In genomic region chr18:13151656-13152055, GRCh38 we compare ENCODE assay signal across 38 cellular contexts.
"Had no signal": no experiment of that assay in that cellular context is flagged by ENCODE, and none has a peak within 500 bp of the region (broad histone marks: within the 10 kb centered on the region; RNA-seq: fewer than 3 reads in every experiment).

No MANE protein-coding gene starts in this region.

- H3K27ac Mint-ChIP-seq: activated naive CD4-positive, alpha-beta T cell treated with anti-CD3 and anti-CD28 coated beads for 36 hours; activated naive CD4-positive, alpha-beta T cell treated with anti-CD3 and anti-CD28 coated beads, Interleukin-2, amount 10 ng/mL, durations not matched to agents 7 days and 5 days; activated naive CD4-positive, alpha-beta T cell treated with anti-CD3 and anti-CD28 coated beads, Interleukin-2, amount 50 U/mL, for 24 hours; activated naive CD4-positive, alpha-beta T cell treated with anti-CD3 and anti-CD28 coated beads, Interleukin-2, amount 50 U/mL, for 72 hours; activated naive CD8-positive, alpha-beta T cell; activated naive CD8-positive, alpha-beta T cell treated with anti-CD3 and anti-CD28 coated beads for 36 hours; activated naive CD8-positive, alpha-beta T cell treated with anti-CD3 and anti-CD28 coated beads, Interleukin-2, amount 10 ng/mL, durations not matched to agents 7 days and 5 days; activated naive CD8-positive, alpha-beta T cell treated with anti-CD3 and anti-CD28 coated beads, Interleukin-2, amount 50 U/mL, for 24 hours; activated T-cell treated with anti-CD3 and anti-CD28 coated beads, Interleukin-2, amount 50 U/mL, for 24 hours; activated T-cell treated with anti-CD3 and anti-CD28 coated beads, Interleukin-2, amount 50 U/mL, for 72 hours; activated T-helper 1 cell treated with anti-CD3 and anti-CD28 coated beads, Interleukin-12 subunit alpha, Interleukin-12 subunit beta, Interleukin-2, Interleukin-4 antibody, amounts not matched to agents 30 ng/mL and 10 ng/mL and 1 ng/mL, durations not matched to agents 14 hours and 24 hours and 36 hours; activated T-helper 17 cell treated with anti-CD3 and anti-CD28 coated beads, Interleukin-2, amount 50 U/mL, for 72 hours; activated T-helper 2 cell treated with anti-CD3 and anti-CD28 coated beads, Interferon-gamma antibody, Interleukin-2, Interleukin-4, amounts not matched to agents 10 μg/mL and 5 μg/mL and 100 μg/mL, durations not matched to agents 14 hours and 24 hours and 36 hours; brain had no signal

- DNase-seq: activated effector memory CD4-positive, alpha-beta T cell treated with anti-CD3 and anti-CD28 coated beads, Interleukin-2, amount 50 U/mL, for 16 hours; activated effector memory CD4-positive, alpha-beta T cell treated with Interleukin-2 at 50 U/mL for 16 hours; activated gamma-delta T cell; activated gamma-delta T cell treated with Interleukin-2 at 50 U/mL for 16 hours; activated naive CD4-positive, alpha-beta T cell; activated naive CD4-positive, alpha-beta T cell treated with anti-CD3 and anti-CD28 coated beads for 36 hours; activated naive CD4-positive, alpha-beta T cell treated with anti-CD3 and anti-CD28 coated beads, Interleukin-2, amount 10 ng/mL, durations not matched to agents 7 days and 5 days; activated naive CD4-positive, alpha-beta T cell treated with anti-CD3 and anti-CD28 coated beads, Interleukin-2, amount 50 U/mL, for 16 hours; activated naive CD4-positive, alpha-beta T cell treated with Interleukin-2 at 50 U/mL for 16 hours; activated naive CD8-positive, alpha-beta T cell treated with anti-CD3 and anti-CD28 coated beads for 36 hours; activated naive CD8-positive, alpha-beta T cell treated with anti-CD3 and anti-CD28 coated beads, Interleukin-2, amount 10 ng/mL, durations not matched to agents 7 days and 5 days; activated naive CD8-positive, alpha-beta T cell treated with anti-CD3 and anti-CD28 coated beads, Interleukin-2, amount 50 U/mL, for 24 hours; activated T-cell treated with anti-CD3 and anti-CD28 coated beads for 4 hours; activated T-cell treated with anti-CD3 and anti-CD28 coated beads, Interleukin-2, amount 50 U/mL, for 1 hour; activated T-cell treated with anti-CD3 and anti-CD28 coated beads, Interleukin-2, amount 50 U/mL, for 24 hours; activated T-cell treated with anti-CD3 and anti-CD28 coated beads, Interleukin-2, amount 50 U/mL, for 4 hours; activated T-cell treated with anti-CD3 and anti-CD28 coated beads, Interleukin-2, amount 50 U/mL, for 48 hours; activated T-cell treated with anti-CD3 and anti-CD28 coated beads, Interleukin-2, amount 50 U/mL, for 72 hours; adrenal gland; amniotic stem cell; amygdala; anterior cingulate cortex; aorta; body of pancreas; brain microvascular endothelial cell; caudate nucleus; central memory CD4-positive, alpha-beta T cell; cerebellar nuclear complex had no signal

- H3K4me1 Mint-ChIP-seq: activated naive CD4-positive, alpha-beta T cell treated with anti-CD3 and anti-CD28 coated beads, Interleukin-2, amount 10 ng/mL, durations not matched to agents 7 days and 5 days; activated naive CD4-positive, alpha-beta T cell treated with anti-CD3 and anti-CD28 coated beads, Interleukin-2, amount 50 U/mL, for 24 hours; activated naive CD8-positive, alpha-beta T cell treated with anti-CD3 and anti-CD28 coated beads for 36 hours; activated naive CD8-positive, alpha-beta T cell treated with anti-CD3 and anti-CD28 coated beads, Interleukin-2, amount 50 U/mL, for 24 hours; activated T-helper 17 cell treated with anti-CD3 and anti-CD28 coated beads, Interleukin-2, amount 50 U/mL, for 72 hours; brain; central memory CD8-positive, alpha-beta T cell had no signal

- H3K27me3 Mint-ChIP-seq: activated naive CD8-positive, alpha-beta T cell treated with anti-CD3 and anti-CD28 coated beads for 36 hours; activated naive CD8-positive, alpha-beta T cell treated with anti-CD3 and anti-CD28 coated beads, Interleukin-2, amount 50 U/mL, for 24 hours; activated T-cell treated with anti-CD3 and anti-CD28 coated beads, Interleukin-2, amount 50 U/mL, for 24 hours had no signal

- H3K36me3 Mint-ChIP-seq: activated naive CD4-positive, alpha-beta T cell treated with anti-CD3 and anti-CD28 coated beads, Interleukin-2, amount 10 ng/mL, durations not matched to agents 7 days and 5 days; activated naive CD4-positive, alpha-beta T cell treated with anti-CD3 and anti-CD28 coated beads, Interleukin-2, amount 50 U/mL, for 72 hours had no signal

- ATAC-seq: activated naive CD4-positive, alpha-beta T cell treated with anti-CD3 and anti-CD28 coated beads, Interleukin-2, amount 50 U/mL, for 72 hours; activated naive CD8-positive, alpha-beta T cell treated with anti-CD3 and anti-CD28 coated beads, Interleukin-2, amount 50 U/mL, for 24 hours; activated T-cell treated with anti-CD3 and anti-CD28 coated beads, Interleukin-2, amount 50 U/mL, for 4 hours; activated T-cell treated with anti-CD3 and anti-CD28 coated beads, Interleukin-2, amount 50 U/mL, for 72 hours; activated T-helper 17 cell treated with anti-CD3 and anti-CD28 coated beads, Interleukin-2, amount 50 U/mL, for 72 hours; body of pancreas had no signal

- FAIRE-seq: astrocyte, bronchial epithelial cell had no signal

- H3K4me3 Mint-ChIP-seq: activated naive CD4-positive, alpha-beta T cell treated with anti-CD3 and anti-CD28 coated beads for 36 hours; activated naive CD4-positive, alpha-beta T cell treated with anti-CD3 and anti-CD28 coated beads, Interleukin-2, amount 10 ng/mL, durations not matched to agents 7 days and 5 days; activated naive CD4-positive, alpha-beta T cell treated with anti-CD3 and anti-CD28 coated beads, Interleukin-2, amount 50 U/mL, for 24 hours; activated naive CD8-positive, alpha-beta T cell; activated naive CD8-positive, alpha-beta T cell treated with anti-CD3 and anti-CD28 coated beads for 36 hours; activated naive CD8-positive, alpha-beta T cell treated with anti-CD3 and anti-CD28 coated beads, Interleukin-2, amount 10 ng/mL, durations not matched to agents 7 days and 5 days; activated naive CD8-positive, alpha-beta T cell treated with anti-CD3 and anti-CD28 coated beads, Interleukin-2, amount 50 U/mL, for 24 hours; activated T-cell treated with anti-CD3 and anti-CD28 coated beads, Interleukin-2, amount 50 U/mL, for 24 hours; activated T-cell treated with anti-CD3 and anti-CD28 coated beads, Interleukin-2, amount 50 U/mL, for 4 hours; activated T-cell treated with anti-CD3 and anti-CD28 coated beads, Interleukin-2, amount 50 U/mL, for 72 hours; activated T-helper 1 cell treated with anti-CD3 and anti-CD28 coated beads, Interleukin-12 subunit alpha, Interleukin-12 subunit beta, Interleukin-2, Interleukin-4 antibody, amounts not matched to agents 30 ng/mL and 10 ng/mL and 1 ng/mL, durations not matched to agents 14 hours and 24 hours and 36 hours; activated T-helper 17 cell treated with anti-CD3 and anti-CD28 coated beads, Interleukin-2, amount 50 U/mL, for 72 hours; brain; central memory CD8-positive, alpha-beta T cell had no signal
